Comparison of ENCODE assay signal across 20 cellular contexts in the genomic region with DNA sequence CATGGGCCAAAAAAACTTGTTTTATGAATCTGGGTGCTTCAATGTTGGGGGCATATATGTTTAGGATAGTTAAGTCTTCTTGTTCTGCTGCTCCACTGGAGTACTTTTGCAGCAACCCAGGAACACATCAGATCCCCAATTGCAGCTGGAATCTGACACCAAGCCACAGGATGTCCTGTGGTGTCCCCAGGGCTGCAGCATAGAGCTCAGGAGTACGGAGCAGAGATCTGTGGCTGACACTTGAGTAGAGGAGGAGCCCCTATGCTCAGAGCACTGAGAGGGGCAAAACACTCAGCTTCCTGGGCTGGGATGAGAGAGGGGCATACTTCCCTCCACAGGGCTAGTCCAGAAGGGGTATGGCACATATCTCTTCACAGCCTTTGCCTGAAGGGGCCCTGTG.
"Had no signal": no experiment of that assay in that cellular context is flagged by ENCODE, and none has a peak within 500 bp of the region (broad histone marks: within the 10 kb centered on the region; RNA-seq: fewer than 3 reads in every experiment).

No MANE protein-coding gene starts in this region.

- H3K36me3 Mint-ChIP-seq: activated naive CD8-positive, alpha-beta T cell treated with anti-CD3 and anti-CD28 coated beads for 36 hours; immature natural killer cell; mesothelial cell of epicardium; natural killer cell treated with Interleukin-12 subunit alpha and Interleukin-12 subunit beta and Interleukin-15 and Interleukin-18, amount 100 ng/mL, for 72 hours had no signal

- H3K27me3 Mint-ChIP-seq: central memory CD8-positive, alpha-beta T cell had no signal

- H3K4me3 Mint-ChIP-seq: activated naive CD8-positive, alpha-beta T cell treated with anti-CD3 and anti-CD28 coated beads for 36 hours; activated T-cell treated with anti-CD3 and anti-CD28 coated beads, Interleukin-2, amount 50 U/mL, for 4 hours; central memory CD8-positive, alpha-beta T cell; immature natural killer cell; mesothelial cell of epicardium; natural killer cell treated with Interleukin-12 subunit alpha and Interleukin-12 subunit beta and Interleukin-15 and Interleukin-18, amount 100 ng/mL, for 72 hours; stimulated activated naive CD8-positive, alpha-beta T cell treated with anti-CD3 and anti-CD28 coated beads, Interleukin-15, amount 100 ng/mL, for 72 hours had no signal

- H3K27ac Mint-ChIP-seq: activated naive CD8-positive, alpha-beta T cell treated with anti-CD3 and anti-CD28 coated beads for 36 hours; immature natural killer cell; mesothelial cell of epicardium; natural killer cell treated with Interleukin-12 subunit alpha and Interleukin-12 subunit beta and Interleukin-15 and Interleukin-18, amount 100 ng/mL, for 72 hours; stimulated activated naive CD8-positive, alpha-beta T cell treated with anti-CD3 and anti-CD28 coated beads, Interleukin-15, amount 100 ng/mL, for 72 hours had no signal

- H3K27me3 ChIP-seq: colonic mucosa, left lung, pancreas, tibial artery had no signal

- DNase-seq: activated CD4-positive, alpha-beta T cell treated with anti-CD3 and anti-CD28 coated beads, Interleukin-2, amount 50 U/mL, for 4 hours; activated CD8-positive, alpha-beta memory T cell treated with anti-CD3 and anti-CD28 coated beads, Interleukin-2, amount 50 U/mL, for 48 hours; activated naive CD4-positive, alpha-beta T cell treated with Interleukin-2 at 50 U/mL for 16 hours; activated naive CD8-positive, alpha-beta T cell treated with anti-CD3 and anti-CD28 coated beads for 36 hours; activated T-cell treated with anti-CD3 and anti-CD28 coated beads, Interleukin-2, amount 50 U/mL, for 4 hours; colonic mucosa; heart left ventricle; immature natural killer cell; left lung; pancreas; right cardiac atrium; stimulated activated CD4-positive, alpha-beta T cell treated with anti-CD3 and anti-CD28 coated beads, Interleukin-12 subunit alpha, Interleukin-12 subunit beta, amount 100 ng/mL, for 4 hours; stimulated activated CD4-positive, alpha-beta T cell treated with anti-CD3 and anti-CD28 coated beads, Interleukin-4, amount 100 ng/mL, for 4 hours; stimulated activated naive CD8-positive, alpha-beta T cell treated with anti-CD3 and anti-CD28 coated beads, Interleukin-15, amount 100 ng/mL, for 72 hours; T-helper 9 cell; tibial artery had no signal

- ATAC-seq: activated T-cell treated with anti-CD3 and anti-CD28 coated beads, Interleukin-2, amount 50 U/mL, for 4 hours; heart left ventricle; left lung; natural killer cell treated with Interleukin-12 subunit alpha and Interleukin-12 subunit beta and Interleukin-15 and Interleukin-18, amount 100 ng/mL, for 72 hours; pancreas; right cardiac atrium; stimulated activated naive CD8-positive, alpha-beta T cell treated with anti-CD3 and anti-CD28 coated beads, Interleukin-15, amount 100 ng/mL, for 72 hours had no signal

- H3K36me3 ChIP-seq: colonic mucosa, heart left ventricle, left lung, pancreas, tibial artery had no signal

- H3K9me3 Mint-ChIP-seq: activated naive CD8-positive, alpha-beta T cell treated with anti-CD3 and anti-CD28 coated beads for 36 hours; activated T-cell treated with anti-CD3 and anti-CD28 coated beads, Interleukin-2, amount 50 U/mL, for 4 hours; natural killer cell treated with Interleukin-12 subunit alpha and Interleukin-12 subunit beta and Interleukin-15 and Interleukin-18, amount 100 ng/mL, for 72 hours; stimulated activated naive CD8-positive, alpha-beta T cell treated with anti-CD3 and anti-CD28 coated beads, Interleukin-15, amount 100 ng/mL, for 72 hours had no signal

- H3K9me3 ChIP-seq: colonic mucosa, heart left ventricle, left lung, pancreas, tibial artery had no signal

- H3K4me1 Mint-ChIP-seq: activated naive CD8-positive, alpha-beta T cell treated with anti-CD3 and anti-CD28 coated beads for 36 hours; central memory CD8-positive, alpha-beta T cell; immature natural killer cell; mesothelial cell of epicardium; stimulated activated naive CD8-positive, alpha-beta T cell treated with anti-CD3 and anti-CD28 coated beads, Interleukin-15, amount 100 ng/mL, for 72 hours had no signal

- H3K4me3 ChIP-seq: colonic mucosa, heart left ventricle, left lung, lung, pancreas, tibial artery had no signal

- H3K4me1 ChIP-seq: colonic mucosa, heart left ventricle, left lung, pancreas, tibial artery had no signal

- H3K27ac ChIP-seq: colonic mucosa, heart left ventricle, left lung, pancreas, tibial artery had no signal
